In the genomic region with DNA sequence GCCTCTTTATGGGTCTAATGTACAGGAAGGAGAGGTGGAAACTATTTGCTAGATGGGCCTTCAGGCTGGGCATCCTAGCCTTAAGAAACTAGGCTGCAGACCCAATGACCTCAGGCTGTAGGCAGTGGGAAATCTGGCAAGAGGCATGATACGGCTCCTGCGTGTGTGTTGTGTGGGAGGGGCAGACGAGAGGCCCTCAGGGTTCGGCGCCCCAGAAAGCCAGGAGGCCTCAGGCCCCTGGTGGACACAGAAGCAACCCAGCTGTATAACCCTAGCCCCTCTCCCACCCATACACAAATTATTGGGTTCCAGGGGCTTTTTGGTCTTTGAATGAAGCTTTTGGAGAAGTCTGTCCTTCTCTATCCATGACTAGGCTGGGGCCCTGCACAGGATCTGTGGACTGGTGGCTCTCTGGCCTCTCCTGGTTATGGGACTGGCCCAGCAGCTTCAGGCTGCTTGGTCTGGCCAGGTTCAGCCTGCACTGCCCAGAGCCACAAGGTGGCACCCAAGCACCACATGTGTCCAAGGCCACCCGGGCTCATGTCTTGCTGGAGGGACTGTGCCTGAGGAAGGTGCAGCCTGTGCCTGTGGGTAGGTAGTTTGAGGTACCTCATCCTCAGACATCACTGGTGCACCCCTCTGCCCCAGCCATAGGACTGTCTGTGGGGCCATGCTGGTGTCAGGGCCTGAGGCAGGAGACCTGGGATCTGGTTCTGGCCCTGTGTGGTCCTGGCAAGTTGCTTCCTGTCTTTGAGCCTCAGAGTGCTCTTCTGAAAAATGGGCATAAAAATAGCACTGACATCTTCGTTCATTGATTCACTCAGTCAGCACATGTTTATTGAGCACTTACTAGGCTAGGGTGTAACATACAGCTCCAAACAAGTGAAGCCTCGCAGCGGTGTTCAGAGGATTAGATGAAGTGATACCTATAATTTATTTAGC, we compare ENCODE assay signal across 9 cellular contexts.
DNase-seq lines count a peak whose midpoint lies in the region; ATAC-seq and TF ChIP-seq lines count a peak whose summit lies in the region.
"Had no signal": no experiment of that assay in that cellular context is flagged by ENCODE, and none has a peak within 500 bp of the region (broad histone marks: within the 10 kb centered on the region; RNA-seq: fewer than 3 reads in every experiment).

No MANE protein-coding gene starts in this region.

- no peak overlapping the region for H3K4me3 ChIP-seq in psoas muscle

- ATAC-seq in HG02678 (IDR thresholded peaks at IDR 0.05; ENCODE audit: unreplicated experiment) (peak; percentile 72), psoas muscle (peak; percentile 64 to 80 (median 68)), HG02938 (IDR thresholded peaks at IDR 0.05; ENCODE audit: unreplicated experiment) (no peak)

- H3K9me3 ChIP-seq in psoas muscle, result no peaks in the 10 kb centered on the region

- no peaks in the 10 kb centered on the region for H3K36me3 ChIP-seq in psoas muscle (ENCODE audit: insufficient read depth in 1 of 2, low read depth in 1 of 2)

- WGBS in psoas muscle, 3 donors, result 64 to 69% (median 65%) methylated on average over 9 of the region's 9 CpGs

- peak; percentile 87 for TF ChIP-seq CTCF in GM12873 (IDR thresholded peaks at IDR 0.05; ENCODE audit: insufficient read depth, low read depth, low read length, missing control alignments)
- peak; percentile 57 for TF ChIP-seq CTCF in psoas muscle (IDR thresholded peaks at IDR 0.05)

- no peaks in the 10 kb centered on the region for H3K27me3 ChIP-seq in psoas muscle (ENCODE audit: insufficient read depth in 3 of 3, low read length in 2 of 3)

- peak; percentile 81 for DNase-seq in AG08396 (ENCODE audit: low spot score)
- peak; percentile 41 for DNase-seq in NCI-H146 (lab: John Stamatoyannopoulos, UW)
- DNase-seq in activated CD4-positive, alpha-beta T cell treated with anti-CD3 and anti-CD28 coated beads, Interleukin-2, amount 50 U/mL, for 48 hours, result peak; percentile 47 to 59
- DNase-seq in germinal center (ENCODE audit: low spot score), result peak; percentile 31
- DNase-seq in psoas muscle, result no peak
- DNase-seq: naive B cell had no signal

- H3K27ac ChIP-seq in psoas muscle, result no peak overlapping the region

- H3K4me1 ChIP-seq in psoas muscle, result no peaks in the 10 kb centered on the region

- intact Hi-C loops in psoas muscle (cut with DNase I), result loop anchor here (2.0 to 10.0 kb wide), 2 partner anchors 359 to 823 kb away; no protein-coding TSS in a partner anchor

Comparison
In these comparisons a context has a peak if more than half of its experiments do, and no peak if none do; other contexts are left out.
1. DNase-seq: peak in AG08396 (single experiment), NCI-H146 (single experiment), activated CD4-positive, alpha-beta T cell treated with anti-CD3 and anti-CD28 coated beads, Interleukin-2, amount 50 U/mL, for 48 hours (2 of 2) and germinal center (single experiment); none in psoas muscle (0 of 2).